1 cellular context compared by ENCODE assay signal in the genomic region with DNA sequence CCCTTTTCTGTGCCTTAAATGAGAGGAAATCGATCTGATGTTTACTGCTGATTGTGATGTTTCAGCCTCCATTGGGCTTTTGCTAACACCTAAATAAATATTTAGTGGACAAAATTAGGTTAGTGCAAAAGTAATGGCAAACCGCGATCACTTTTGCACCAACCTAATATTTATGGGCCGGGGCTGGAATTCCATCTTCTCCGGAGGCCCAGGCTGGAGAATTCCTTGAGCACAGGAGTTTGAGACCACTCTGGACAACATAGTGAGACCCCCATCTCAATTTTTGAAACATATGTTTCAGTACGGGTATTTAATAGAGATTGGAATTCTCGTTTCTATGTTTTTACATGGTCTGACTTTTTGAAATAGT.
TF ChIP-seq lines count a peak whose summit lies in the region.

No MANE protein-coding gene starts in this region.

TF ChIP-seq in H1, 55 proteins besides CTCF, POLR2A, EP300 and RAD21:
- TF ChIP-seq TCF12 (IDR thresholded peaks at IDR 0.05; ENCODE audit: low read depth, low read length) (no peak), CHD2 (IDR thresholded peaks at IDR 0.05; ENCODE audit: low read length) (no peak), CBX8 (IDR thresholded peaks at IDR 0.05; ENCODE audit: borderline replicate concordance, low read depth, low read length) (no peak), JUND (IDR thresholded peaks at IDR 0.05; ENCODE audit: low read length) (no peak), SAP30 (IDR thresholded peaks at IDR 0.05; ENCODE audit: insufficient read depth, insufficient replicate concordance, low read length) (no peak), POLR2AphosphoS5 (IDR thresholded peaks at IDR 0.05; ENCODE audit: low read depth, low read length) (no peak), NRF1 (IDR thresholded peaks at IDR 0.05; ENCODE audit: low read depth, low read length) (no peak), KDM1A (IDR thresholded peaks at IDR 0.05; ENCODE audit: borderline replicate concordance, low read length) (no peak), CHD1 (IDR thresholded peaks at IDR 0.05; ENCODE audit: low read depth, low read length) (no peak), SP2 (IDR thresholded peaks at IDR 0.05; ENCODE audit: low read length) (no peak), FOSL1 (IDR thresholded peaks at IDR 0.05; ENCODE audit: insufficient read depth, low read depth, low read length) (no peak), MAFK (IDR thresholded peaks at IDR 0.05; ENCODE audit: low read depth, low read length) (no peak), BACH1 (IDR thresholded peaks at IDR 0.05; ENCODE audit: low read length) (no peak), YY1 (IDR thresholded peaks at IDR 0.05; ENCODE audit: low read depth, low read length) (no peak)
- TF ChIP-seq, protein P1, sequence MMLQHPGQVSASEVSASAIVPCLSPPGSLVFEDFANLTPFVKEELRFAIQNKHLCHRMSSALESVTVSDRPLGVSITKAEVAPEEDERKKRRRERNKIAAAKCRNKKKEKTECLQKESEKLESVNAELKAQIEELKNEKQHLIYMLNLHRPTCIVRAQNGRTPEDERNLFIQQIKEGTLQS (IDR thresholded peaks at IDR 0.05; ENCODE audit: insufficient read depth, low read depth, low read length): no peak
- TF ChIP-seq, protein P2, sequence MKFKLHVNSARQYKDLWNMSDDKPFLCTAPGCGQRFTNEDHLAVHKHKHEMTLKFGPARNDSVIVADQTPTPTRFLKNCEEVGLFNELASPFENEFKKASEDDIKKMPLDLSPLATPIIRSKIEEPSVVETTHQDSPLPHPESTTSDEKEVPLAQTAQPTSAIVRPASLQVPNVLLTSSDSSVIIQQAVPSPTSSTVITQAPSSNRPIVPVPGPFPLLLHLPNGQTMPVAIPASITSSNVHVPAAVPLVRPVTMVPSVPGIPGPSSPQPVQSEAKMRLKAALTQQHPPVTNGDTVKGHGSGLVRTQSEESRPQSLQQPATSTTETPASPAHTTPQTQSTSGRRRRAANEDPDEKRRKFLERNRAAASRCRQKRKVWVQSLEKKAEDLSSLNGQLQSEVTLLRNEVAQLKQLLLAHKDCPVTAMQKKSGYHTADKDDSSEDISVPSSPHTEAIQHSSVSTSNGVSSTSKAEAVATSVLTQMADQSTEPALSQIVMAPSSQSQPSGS (IDR thresholded peaks at IDR 0.05; ENCODE audit: low read length): no peak
- TF ChIP-seq, protein P3, sequence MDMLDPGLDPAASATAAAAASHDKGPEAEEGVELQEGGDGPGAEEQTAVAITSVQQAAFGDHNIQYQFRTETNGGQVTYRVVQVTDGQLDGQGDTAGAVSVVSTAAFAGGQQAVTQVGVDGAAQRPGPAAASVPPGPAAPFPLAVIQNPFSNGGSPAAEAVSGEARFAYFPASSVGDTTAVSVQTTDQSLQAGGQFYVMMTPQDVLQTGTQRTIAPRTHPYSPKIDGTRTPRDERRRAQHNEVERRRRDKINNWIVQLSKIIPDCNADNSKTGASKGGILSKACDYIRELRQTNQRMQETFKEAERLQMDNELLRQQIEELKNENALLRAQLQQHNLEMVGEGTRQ (IDR thresholded peaks at IDR 0.05; ENCODE audit: low read length): no peak
